In genomic region chr5:133890776-133891280, GRCh38 we compare ENCODE assay signal across 21 cellular contexts.
"Had no signal": no experiment of that assay in that cellular context is flagged by ENCODE, and none has a peak within 500 bp of the region (broad histone marks: within the 10 kb centered on the region; RNA-seq: fewer than 3 reads in every experiment).

No MANE protein-coding gene starts in this region.

- ATAC-seq: activated T-cell treated with anti-CD3 and anti-CD28 coated beads, Interleukin-2, amount 50 U/mL, for 72 hours; PC-3; T-cell had no signal

- DNase-seq: activated CD4-positive, alpha-beta T cell treated with anti-CD3 and anti-CD28 coated beads, Interleukin-2, amount 10 ng/mL, durations not matched to agents 7 days and 5 days; activated CD4-positive, CD25-positive, alpha-beta regulatory T cell; activated gamma-delta T cell treated with Interleukin-2 at 50 U/mL for 16 hours; activated naive CD4-positive, alpha-beta T cell treated with anti-CD3 and anti-CD28 coated beads, Interleukin-2, amount 10 ng/mL, durations not matched to agents 7 days and 5 days; activated naive CD8-positive, alpha-beta T cell treated with anti-CD3 and anti-CD28 coated beads for 36 hours; activated T-cell treated with anti-CD3 and anti-CD28 coated beads, Interleukin-2, amount 50 U/mL, for 72 hours; brain microvascular endothelial cell; NCI-H1092; NCI-H1417 treated with DMSO at 0.1 percent for 48 hours; NCI-H1694; NCI-H2029; NCI-H2107; NCI-H510A treated with DMSO at 0.1 percent for 48 hours; PC-3; SIG-M5; T-cell had no signal

- FAIRE-seq: RCC 7860 had no signal

- H3K27me3 ChIP-seq: brain microvascular endothelial cell, cardiac muscle cell had no signal

- H3K4me2 ChIP-seq: KMS-11 had no signal

- H3K27ac ChIP-seq: brain microvascular endothelial cell, cardiac muscle cell, KMS-11, SK-N-MC, VCaP had no signal

- H3K9ac ChIP-seq: KMS-11 had no signal

- H3K4me3 ChIP-seq: cardiac muscle cell, SK-N-MC had no signal

- H3K36me3 ChIP-seq: brain microvascular endothelial cell, cardiac muscle cell had no signal
